Comparison of ENCODE assay signal across 24 cellular contexts in genomic region chr7:42877852-42878251, GRCh38. TPM values are rescaled to one million over a fixed set of nuclear protein-coding genes. Genes with fewer than 3 reads are reported as not detected.
DNase-seq lines count a peak whose midpoint lies in the region; ATAC-seq and TF ChIP-seq lines count a peak whose summit lies in the region.
"Had no signal": no experiment of that assay in that cellular context is flagged by ENCODE, and none has a peak within 500 bp of the region (broad histone marks: within the 10 kb centered on the region; RNA-seq: fewer than 3 reads in every experiment).

No MANE protein-coding gene starts in this region.

- H3K4me1 ChIP-seq in neutrophil (ENCODE audit: control insufficient read depth in 1 of 2, insufficient read depth in 1 of 2, low read depth in 1 of 2, low read length in 1 of 2): peaks cover 23 to 36% of the 10 kb centered on the region in 2 experiments
- H3K4me1 ChIP-seq in aorta (ENCODE audit: control insufficient read depth in 1 of 2, insufficient read depth in 2 of 2, low read length in 2 of 2): no peaks in the 10 kb centered on the region
- no peaks in the 10 kb centered on the region for H3K4me1 ChIP-seq in CD8-positive, alpha-beta memory T cell (ENCODE audit: insufficient read depth, low read length)
- H3K4me1 ChIP-seq: ascending aorta, tibial nerve had no signal

- no peaks in the 10 kb centered on the region for H3K36me3 Mint-ChIP-seq in CD8-positive, alpha-beta memory T cell
- H3K36me3 Mint-ChIP-seq: activated naive CD4-positive, alpha-beta T cell treated with anti-CD3 and anti-CD28 coated beads, Interleukin-2, amount 50 U/mL, for 24 hours; immature natural killer cell had no signal

- DNase-seq in HL-60 (ENCODE audit: low read depth in 1 of 2, low spot score in 1 of 2) (peak; percentile 68 to 92), NCI-H2029 (lab: John Stamatoyannopoulos, UW) (peak; percentile 56), SHP77 treated with DMSO at 0.1 percent for 48 hours (lab: John Stamatoyannopoulos, UW) (peak; percentile 83), kidney glomerular epithelial cell (lab: John Stamatoyannopoulos, UW) (no peak), aorta (no peak)
- no peak for DNase-seq in CD8-positive, alpha-beta memory T cell
- DNase-seq: activated CD4-positive, alpha-beta T cell treated with anti-CD3 and anti-CD28 coated beads for 1 hour; Calu3; foreskin fibroblast; immature natural killer cell; IMR-90; NCI-H1092; NCI-H2081 treated with DMSO at 0.1 percent for 48 hours; NCI-H526; nucleus accumbens; PC-9; stimulated activated CD4-positive, alpha-beta T cell treated with anti-CD3 and anti-CD28 coated beads, Interleukin-4, amount 100 ng/mL, for 4 hours; stimulated activated naive CD8-positive, alpha-beta T cell treated with anti-CD3 and anti-CD28 coated beads, Interleukin-15, amount 100 ng/mL, for 72 hours had no signal

- no peak overlapping the region for H3K27ac Mint-ChIP-seq in CD8-positive, alpha-beta memory T cell
- H3K27ac Mint-ChIP-seq: activated naive CD4-positive, alpha-beta T cell treated with anti-CD3 and anti-CD28 coated beads, Interleukin-2, amount 50 U/mL, for 24 hours; B cell; immature natural killer cell had no signal

- ATAC-seq in aorta (ENCODE audit: low FRiP score): no peak
- ATAC-seq: stimulated activated naive CD8-positive, alpha-beta T cell treated with anti-CD3 and anti-CD28 coated beads, Interleukin-15, amount 100 ng/mL, for 72 hours had no signal

- H3K9me3 ChIP-seq in neutrophil (no peaks in the 10 kb centered on the region), aorta (ENCODE audit: control insufficient read depth, low read length) (no peaks in the 10 kb centered on the region)
- no peaks in the 10 kb centered on the region for H3K9me3 ChIP-seq in CD8-positive, alpha-beta memory T cell (ENCODE audit: low read length)
- H3K9me3 ChIP-seq: ascending aorta, tibial nerve had no signal

- H3K36me3 ChIP-seq in neutrophil (no peaks in the 10 kb centered on the region), aorta (ENCODE audit: control insufficient read depth in 1 of 2, insufficient read depth in 2 of 2, low read length in 1 of 2) (no peaks in the 10 kb centered on the region)
- no peaks in the 10 kb centered on the region for H3K36me3 ChIP-seq in CD8-positive, alpha-beta memory T cell (ENCODE audit: insufficient read depth, low read length)
- H3K36me3 ChIP-seq: tibial nerve had no signal

- H3K4me3 ChIP-seq in HL-60 (replicated peaks; ENCODE audit: insufficient read depth, low read length) (no peak overlapping the region), neutrophil (ENCODE audit: low read depth in 1 of 2, low read length in 1 of 2) (peak overlapping the region; percentile 49 to 55), aorta (ENCODE audit: low read length in 2 of 2) (no peak overlapping the region)
- no peak overlapping the region for H3K4me3 ChIP-seq in CD8-positive, alpha-beta memory T cell (ENCODE audit: low read length)
- H3K4me3 ChIP-seq: ascending aorta, PC-9, tibial nerve had no signal

- no peaks in the 10 kb centered on the region for H3K9me3 Mint-ChIP-seq in CD8-positive, alpha-beta memory T cell
- H3K9me3 Mint-ChIP-seq: activated naive CD4-positive, alpha-beta T cell treated with anti-CD3 and anti-CD28 coated beads, Interleukin-2, amount 50 U/mL, for 24 hours; immature natural killer cell; stimulated activated naive CD8-positive, alpha-beta T cell treated with anti-CD3 and anti-CD28 coated beads, Interleukin-15, amount 100 ng/mL, for 72 hours had no signal

- H3K27me3 ChIP-seq in HL-60 (ENCODE audit: insufficient read depth, poor library complexity, severe bottlenecking) (no peaks in the 10 kb centered on the region), neutrophil (no peaks in the 10 kb centered on the region), aorta (ENCODE audit: control insufficient read depth in 1 of 2, insufficient read depth in 2 of 2, low read length in 1 of 2) (no peaks in the 10 kb centered on the region)
- no peaks in the 10 kb centered on the region for H3K27me3 ChIP-seq in CD8-positive, alpha-beta memory T cell (ENCODE audit: insufficient read depth, low read length, poor library complexity, severe bottlenecking)
- H3K27me3 ChIP-seq: ascending aorta, tibial nerve had no signal

- WGBS in aorta, 2 donors: 78 to 87% methylated on average over 2 of the region's 2 CpGs

- TF ChIP-seq CTCF in HL-60 (IDR thresholded peaks at IDR 0.05; ENCODE audit: insufficient read depth, low read length) (no peak), neutrophil (IDR thresholded peaks at IDR 0.05) (peak; percentile 23)

- no peak overlapping the region for H3K4me3 Mint-ChIP-seq in CD8-positive, alpha-beta memory T cell
- H3K4me3 Mint-ChIP-seq: activated naive CD4-positive, alpha-beta T cell treated with anti-CD3 and anti-CD28 coated beads, Interleukin-2, amount 50 U/mL, for 24 hours; B cell; immature natural killer cell; stimulated activated naive CD8-positive, alpha-beta T cell treated with anti-CD3 and anti-CD28 coated beads, Interleukin-15, amount 100 ng/mL, for 72 hours had no signal

- intact Hi-C loops in aorta (cut with DNase I): no loop called here

- POLR2A ChIA-PET in CD8-positive, alpha-beta memory T cell (lab: Charles Lee): no interaction called here

- CTCF ChIA-PET in CD8-positive, alpha-beta memory T cell (lab: Charles Lee): no interaction called here

- H3K4me1 Mint-ChIP-seq in CD8-positive, alpha-beta memory T cell: no peaks in the 10 kb centered on the region
- H3K4me1 Mint-ChIP-seq: activated naive CD4-positive, alpha-beta T cell treated with anti-CD3 and anti-CD28 coated beads, Interleukin-2, amount 50 U/mL, for 24 hours; immature natural killer cell had no signal

- peaks cover 11 to 13% of the 10 kb centered on the region in 2 donors for H3K27me3 Mint-ChIP-seq in CD8-positive, alpha-beta memory T cell
- H3K27me3 Mint-ChIP-seq: activated naive CD4-positive, alpha-beta T cell treated with anti-CD3 and anti-CD28 coated beads, Interleukin-2, amount 50 U/mL, for 24 hours; B cell had no signal

- peak overlapping the region; percentile 60 for H3K27ac ChIP-seq in HL-60 (replicated peaks)
- H3K27ac ChIP-seq in neutrophil: peak overlapping the region; percentile 84
- no peak overlapping the region for H3K27ac ChIP-seq in aorta (ENCODE audit: low read depth in 1 of 2, low read length in 2 of 2)
- H3K27ac ChIP-seq in CD8-positive, alpha-beta memory T cell (ENCODE audit: low read depth, low read length): no peak overlapping the region
- H3K27ac ChIP-seq: ascending aorta, epithelial cell of prostate, PC-9, tibial nerve had no signal

RNA-seq across cellular contexts. Expression of gene C7orf25, which starts 34.0 kb away (rescaled TPM):
- total RNA-seq in aorta: 1 to 10 TPM; 3.2 to 5.0 TPM
- 1 to 10 TPM; 3.6 to 5.0 TPM for polyA plus RNA-seq in aorta
- 1 to 10 TPM; 2.5 to 5.2 TPM for total RNA-seq in CD8-positive, alpha-beta memory T cell
- polyA plus RNA-seq in CD8-positive, alpha-beta memory T cell: 4.6 TPM

RNA-seq across cellular contexts. Expression of gene PSMA2, which starts 54.1 kb away (rescaled TPM):
- total RNA-seq in aorta: 10 to 100 TPM; 50.4 to 66.3 TPM
- 100 to 1,000 TPM; 105 to 108 TPM for polyA plus RNA-seq in aorta
- 100 to 1,000 TPM; 176 to 179 TPM for total RNA-seq in CD8-positive, alpha-beta memory T cell
- polyA plus RNA-seq in CD8-positive, alpha-beta memory T cell: 238 TPM

RNA-seq across cellular contexts. Expression of gene MRPL32, which starts 54.3 kb away (rescaled TPM):
- total RNA-seq in aorta: 10 to 100 TPM; 42.5 to 42.9 TPM
- 100 to 1,000 TPM in 1 of 2 donors, 10 to 100 TPM in 1; 68.5 to 107 TPM for polyA plus RNA-seq in aorta
- 10 to 100 TPM; 74.6 to 79.5 TPM for total RNA-seq in CD8-positive, alpha-beta memory T cell
- polyA plus RNA-seq in CD8-positive, alpha-beta memory T cell: 49.9 TPM

Comparison
In these comparisons a context has a peak if more than half of its experiments do, and no peak if none do; other contexts are left out.
1. DNase-seq: peak in HL-60 (2 of 2), NCI-H2029 (single experiment) and SHP77 treated with DMSO at 0.1 percent for 48 hours (single experiment); none in kidney glomerular epithelial cell (single experiment), aorta (0 of 2) and CD8-positive, alpha-beta memory T cell (0 of 5).
2. H3K27ac ChIP-seq: peak in HL-60 (single experiment) and neutrophil (single experiment); none in aorta (0 of 2) and CD8-positive, alpha-beta memory T cell (single experiment).
3. H3K4me3 ChIP-seq: peak in neutrophil (2 of 2); none in HL-60 (single experiment), aorta (0 of 2) and CD8-positive, alpha-beta memory T cell (single experiment).